23 cellular contexts compared by ENCODE assay signal in genomic region chr15:36818260-36818659, GRCh38.
"Had no signal": no experiment of that assay in that cellular context is flagged by ENCODE, and none has a peak within 500 bp of the region (broad histone marks: within the 10 kb centered on the region; RNA-seq: fewer than 3 reads in every experiment).

No MANE protein-coding gene starts in this region.

- H2AFZ ChIP-seq: parathyroid adenoma had no signal

- H3K27ac Mint-ChIP-seq: immature natural killer cell; naive thymus-derived CD4-positive, alpha-beta T cell; nephron progenitor cell; stimulated activated memory B cell treated with anti-CD40 and anti-IgM and Interleukin-4, amounts not matched to agents 10 μg/mL and 1 μg/mL and 100 μg/mL, for 72 hours; stimulated activated naive CD8-positive, alpha-beta T cell treated with anti-CD3 and anti-CD28 coated beads, Interleukin-15, Interleukin-2, amounts not matched to agents 100 ng/mL and 50 ng/mL, for 24 hours had no signal

- H3K9ac ChIP-seq: parathyroid adenoma had no signal

- FAIRE-seq: endometrium had no signal

- H3K36me3 Mint-ChIP-seq: immature natural killer cell; naive thymus-derived CD4-positive, alpha-beta T cell; stimulated activated memory B cell treated with anti-CD40 and anti-IgM and Interleukin-4, amounts not matched to agents 10 μg/mL and 1 μg/mL and 100 μg/mL, for 72 hours had no signal

- DNase-seq: cortex of kidney; dorsolateral prefrontal cortex; effector CD8-positive, alpha-beta T cell; foreskin fibroblast; glutamatergic neuron; immature natural killer cell; left colon; left ventricle myocardium superior; mesendoderm; naive thymus-derived CD4-positive, alpha-beta T cell; nephron progenitor cell; spleen; stimulated activated CD4-positive, alpha-beta T cell treated with anti-CD3 and anti-CD28 coated beads, Interleukin-15, amount 100 ng/mL, for 24 hours; stimulated activated CD4-positive, alpha-beta T cell treated with anti-CD3 and anti-CD28 coated beads, Interleukin-1b, Interleukin-23, amount 100 ng/mL, for 48 hours; stimulated activated CD4-positive, alpha-beta T cell treated with anti-CD3 and anti-CD28 coated beads, Interleukin-4, amount 100 ng/mL, for 24 hours had no signal

- H3K9me3 Mint-ChIP-seq: nephron progenitor cell; stimulated activated memory B cell treated with anti-CD40 and anti-IgM and Interleukin-4, amounts not matched to agents 10 μg/mL and 1 μg/mL and 100 μg/mL, for 72 hours; stimulated activated naive CD8-positive, alpha-beta T cell treated with anti-CD3 and anti-CD28 coated beads, Interleukin-15, Interleukin-2, amounts not matched to agents 100 ng/mL and 50 ng/mL, for 24 hours had no signal

- H3K4me1 Mint-ChIP-seq: immature natural killer cell; naive thymus-derived CD4-positive, alpha-beta T cell; stimulated activated memory B cell treated with anti-CD40 and anti-IgM and Interleukin-4, amounts not matched to agents 10 μg/mL and 1 μg/mL and 100 μg/mL, for 72 hours had no signal

- H3K27me3 Mint-ChIP-seq: stimulated activated memory B cell treated with anti-CD40 and anti-IgM and Interleukin-4, amounts not matched to agents 10 μg/mL and 1 μg/mL and 100 μg/mL, for 72 hours had no signal

- ATAC-seq: gastroesophageal sphincter; left colon; left ventricle myocardium superior; naive thymus-derived CD4-positive, alpha-beta T cell; sciatic nerve; stimulated activated memory B cell treated with anti-CD40 and anti-IgM and Interleukin-4, amounts not matched to agents 10 μg/mL and 1 μg/mL and 100 μg/mL, for 72 hours had no signal

- H3K36me3 ChIP-seq: esophagus muscularis mucosa, gastroesophageal sphincter, spleen, tibial nerve had no signal

- H3K9me3 ChIP-seq: esophagus muscularis mucosa, gastroesophageal sphincter, tibial nerve had no signal

- H3K4me3 Mint-ChIP-seq: immature natural killer cell; naive thymus-derived CD4-positive, alpha-beta T cell; nephron progenitor cell; stimulated activated memory B cell treated with anti-CD40 and anti-IgM and Interleukin-4, amounts not matched to agents 10 μg/mL and 1 μg/mL and 100 μg/mL, for 72 hours; stimulated activated naive CD8-positive, alpha-beta T cell treated with anti-CD3 and anti-CD28 coated beads, Interleukin-15, Interleukin-2, amounts not matched to agents 100 ng/mL and 50 ng/mL, for 24 hours had no signal

- H3K27me3 ChIP-seq: dorsolateral prefrontal cortex, esophagus muscularis mucosa, gastroesophageal sphincter, spleen, tibial nerve had no signal

- H3K4me1 ChIP-seq: parathyroid adenoma had no signal

- H3K79me2 ChIP-seq: parathyroid adenoma had no signal

- H3K27ac ChIP-seq: dorsolateral prefrontal cortex, esophagus muscularis mucosa, gastroesophageal sphincter, parathyroid adenoma, spleen, tibial nerve had no signal

- H3K4me3 ChIP-seq: dorsolateral prefrontal cortex, esophagus muscularis mucosa, gastroesophageal sphincter, spleen, tibial nerve had no signal
